ENCODE assay signal across 11 cellular contexts in genomic region chr12:14959126-14959440, GRCh38. TPM values are rescaled to one million over a fixed set of nuclear protein-coding genes. Genes with fewer than 3 reads are reported as not detected.
A peak's percentile ranks its signal among the peaks of the same experiment; 100 is the strongest.
DNase-seq lines count a peak whose midpoint lies in the region; ATAC-seq and TF ChIP-seq lines count a peak whose summit lies in the region.
"Had no signal": no experiment of that assay in that cellular context is flagged by ENCODE, and none has a peak within 500 bp of the region (broad histone marks: within the 10 kb centered on the region; RNA-seq: fewer than 3 reads in every experiment).

No MANE protein-coding gene starts in this region.

- peak overlapping the region; percentile 91 for H3K27ac Mint-ChIP-seq in activated naive CD8-positive, alpha-beta T cell treated with anti-CD3 and anti-CD28 coated beads, Interleukin-2, amount 50 U/mL, for 24 hours

- H3K9me3 Mint-ChIP-seq in activated naive CD8-positive, alpha-beta T cell treated with anti-CD3 and anti-CD28 coated beads, Interleukin-2, amount 50 U/mL, for 24 hours, result no peaks in the 10 kb centered on the region

- peak overlapping the region; percentile 92 to 99 (median 98) for H3K4me2 ChIP-seq in BLaER1 treated with 17β-estradiol and CSF1 and Interleukin-3, amounts not matched to agents 10 nM and 100 nM

- no peaks in the 10 kb centered on the region for H3K9me3 ChIP-seq in BLaER1 treated with 17β-estradiol and CSF1 and Interleukin-3, amounts not matched to agents 10 nM and 100 nM (replicated peaks in 1 of 11)
- no peaks in the 10 kb centered on the region for H3K9me3 ChIP-seq in neutrophil

- peak overlapping the region; percentile 72 to 93 (median 80) for H3K4me3 ChIP-seq in BLaER1 treated with 17β-estradiol and CSF1 and Interleukin-3, amounts not matched to agents 10 nM and 100 nM
- H3K4me3 ChIP-seq in Jurkat, Clone E6-1 (ENCODE audit: low read length), result peak overlapping the region; percentile 97
- peak overlapping the region; percentile 87 to 93 for H3K4me3 ChIP-seq in neutrophil (ENCODE audit: low read depth in 1 of 2, low read length in 1 of 2)

- no peak for TF ChIP-seq CTCF in neutrophil (IDR thresholded peaks at IDR 0.05)

- no peaks in the 10 kb centered on the region for H3K27me3 ChIP-seq in BLaER1 treated with 17β-estradiol and CSF1 and Interleukin-3, amounts not matched to agents 10 nM and 100 nM
- H3K27me3 ChIP-seq in neutrophil, result no peaks in the 10 kb centered on the region

- H3K4me1 ChIP-seq in BLaER1 treated with 17β-estradiol and CSF1 and Interleukin-3, amounts not matched to agents 10 nM and 100 nM, result peaks cover 60 to 84% (median 73%) of the 10 kb centered on the region in 10 experiments
- peaks cover 80 to 93% of the 10 kb centered on the region in 2 experiments for H3K4me1 ChIP-seq in neutrophil (ENCODE audit: control insufficient read depth in 1 of 2, insufficient read depth in 1 of 2, low read depth in 1 of 2, low read length in 1 of 2)
- H3K4me1 ChIP-seq: parathyroid adenoma had no signal

- H3K27ac ChIP-seq in BLaER1 treated with 17β-estradiol and CSF1 and Interleukin-3, amounts not matched to agents 10 nM and 100 nM, result peak overlapping the region; percentile 70 to 96 (median 92)
- peak overlapping the region; percentile 95 for H3K27ac ChIP-seq in neutrophil
- H3K27ac ChIP-seq: parathyroid adenoma had no signal

- ATAC-seq in activated naive CD8-positive, alpha-beta T cell treated with anti-CD3 and anti-CD28 coated beads, Interleukin-2, amount 50 U/mL, for 24 hours, result peak; percentile 18
- ATAC-seq in HG03097 (IDR thresholded peaks at IDR 0.05; ENCODE audit: low FRiP score, unreplicated experiment), result no peak

- H3K36me3 ChIP-seq in BLaER1 treated with 17β-estradiol and CSF1 and Interleukin-3, amounts not matched to agents 10 nM and 100 nM, result peaks cover 0 to 48% (median 24%) of the 10 kb centered on the region in 11 experiments; a peak in 15 of 22 replicates
- peaks cover 12% of the 10 kb centered on the region for H3K36me3 ChIP-seq in neutrophil

- H4K20me1 ChIP-seq in BLaER1 treated with 17β-estradiol and CSF1 and Interleukin-3, amounts not matched to agents 10 nM and 100 nM, result peaks cover 8 to 62% (median 47%) of the 10 kb centered on the region in 11 experiments; a peak in 20 of 22 replicates

- peaks cover 20% of the 10 kb centered on the region for H3K36me3 Mint-ChIP-seq in activated naive CD8-positive, alpha-beta T cell treated with anti-CD3 and anti-CD28 coated beads, Interleukin-2, amount 50 U/mL, for 24 hours (ENCODE audit: low read depth)

- peak overlapping the region; percentile 89 for H3K4me3 Mint-ChIP-seq in activated naive CD8-positive, alpha-beta T cell treated with anti-CD3 and anti-CD28 coated beads, Interleukin-2, amount 50 U/mL, for 24 hours

- DNase-seq in Jurkat, Clone E6-1 (ENCODE audit: low read depth, low spot score), result no peak
- no peak for DNase-seq in activated naive CD8-positive, alpha-beta T cell treated with anti-CD3 and anti-CD28 coated beads, Interleukin-2, amount 50 U/mL, for 24 hours
- DNase-seq in AG08396 (ENCODE audit: low spot score) (no peak), NK-92 (lab: John Stamatoyannopoulos, UW; ENCODE audit: unreplicated experiment) (no peak), DMS79 treated with DMSO at 0.1 percent for 48 hours (lab: John Stamatoyannopoulos, UW) (no peak)
- DNase-seq: NCI-H82, T1000 had no signal

- peaks cover 66% of the 10 kb centered on the region for H3K4me1 Mint-ChIP-seq in activated naive CD8-positive, alpha-beta T cell treated with anti-CD3 and anti-CD28 coated beads, Interleukin-2, amount 50 U/mL, for 24 hours

- no peaks in the 10 kb centered on the region for H3K27me3 Mint-ChIP-seq in activated naive CD8-positive, alpha-beta T cell treated with anti-CD3 and anti-CD28 coated beads, Interleukin-2, amount 50 U/mL, for 24 hours

- peak overlapping the region; percentile 81 to 93 (median 87) for H3K9ac ChIP-seq in BLaER1 treated with 17β-estradiol and CSF1 and Interleukin-3, amounts not matched to agents 10 nM and 100 nM
- H3K9ac ChIP-seq: parathyroid adenoma had no signal

RNA-seq across cellular contexts. Expression of gene ARHGDIB, which starts 2.3 kb away (rescaled TPM):
- polyA plus RNA-seq in Jurkat, Clone E6-1 (2012; ENCODE audit: insufficient read depth, insufficient read length), result 2,420 TPM

RNA-seq across cellular contexts. Expression of gene PDE6H, which starts 13.8 kb away (rescaled TPM):
- polyA plus RNA-seq in Jurkat, Clone E6-1 (2012; ENCODE audit: insufficient read depth, insufficient read length), result not detected

RNA-seq across cellular contexts. Expression of gene ERP27, which starts 20.7 kb away (rescaled TPM):
- 7.9 TPM for polyA plus RNA-seq in Jurkat, Clone E6-1 (2012; ENCODE audit: insufficient read depth, insufficient read length)
